8 cellular contexts compared by ENCODE assay signal in genomic region chr19:18439025-18439909, GRCh38. TPM values are rescaled to one million over a fixed set of nuclear protein-coding genes. Genes with fewer than 3 reads are reported as not detected.
DNase-seq lines count a peak whose midpoint lies in the region; ATAC-seq and TF ChIP-seq lines count a peak whose summit lies in the region.

No MANE protein-coding gene starts in this region.

- H3K9me3 ChIP-seq in CD4-positive, CD25-positive, alpha-beta regulatory T cell (ENCODE audit: control insufficient read depth in 2 of 2, low read length in 2 of 2): no peaks in the 10 kb centered on the region

- TF ChIP-seq CTCF in chondrocyte (IDR thresholded peaks at IDR 0.05): peak; percentile 57
- peak in 2 of 3 experiments; percentile 9 to 17 for TF ChIP-seq CTCF in nephron (IDR thresholded peaks at IDR 0.05; ENCODE audit: unreplicated experiment in 3 of 3)

- no peak overlapping the region for H3K4me3 ChIP-seq in CD4-positive, CD25-positive, alpha-beta regulatory T cell (ENCODE audit: low read depth, low read length)

- peaks cover 0 to 3% (median 0%) of the 10 kb centered on the region in 7 donors for H3K9me3 Mint-ChIP-seq in CD4-positive, CD25-positive, alpha-beta regulatory T cell
- H3K9me3 Mint-ChIP-seq in chondrocyte (ENCODE audit: low read depth): no peaks in the 10 kb centered on the region
- H3K9me3 Mint-ChIP-seq in nephron: no peaks in the 10 kb centered on the region

- H3K36me3 Mint-ChIP-seq in CD4-positive, CD25-positive, alpha-beta regulatory T cell: peaks cover 5% of the 10 kb centered on the region
- H3K36me3 Mint-ChIP-seq in chondrocyte (ENCODE audit: low read depth): peaks cover 2% of the 10 kb centered on the region
- H3K36me3 Mint-ChIP-seq in nephron (ENCODE audit: low read depth): peaks cover 5% of the 10 kb centered on the region

- H3K27me3 Mint-ChIP-seq in CD4-positive, CD25-positive, alpha-beta regulatory T cell: no peaks in the 10 kb centered on the region
- H3K27me3 Mint-ChIP-seq in chondrocyte (ENCODE audit: low read depth): no peaks in the 10 kb centered on the region
- H3K27me3 Mint-ChIP-seq in nephron (ENCODE audit: low read depth): no peaks in the 10 kb centered on the region

- H3K36me3 ChIP-seq in CD4-positive, CD25-positive, alpha-beta regulatory T cell (ENCODE audit: control insufficient read depth, insufficient read depth, low read length): peaks cover 3% of the 10 kb centered on the region

- DNase-seq in CD4-positive, CD25-positive, alpha-beta regulatory T cell: no peak
- DNase-seq in LHCN-M2 (ENCODE audit: low read depth) (peak; percentile 54), chondrocyte (ENCODE audit: low spot score) (no peak), DMS153 treated with DMSO at 0.1 percent for 48 hours (lab: John Stamatoyannopoulos, UW; ENCODE audit: unreplicated experiment) (no peak), A172 (ENCODE audit: low spot score) (no peak), DMS53 treated with DMSO at 0.1 percent for 48 hours (lab: John Stamatoyannopoulos, UW; ENCODE audit: unreplicated experiment) (no peak), GF-D8 (lab: John Stamatoyannopoulos, UW) (no peak)

- peaks cover 29% of the 10 kb centered on the region for H3K4me1 ChIP-seq in CD4-positive, CD25-positive, alpha-beta regulatory T cell (ENCODE audit: control insufficient read depth, insufficient read depth, low read length, poor library complexity, severe bottlenecking)

- no peaks in the 10 kb centered on the region for H3K27me3 ChIP-seq in CD4-positive, CD25-positive, alpha-beta regulatory T cell (ENCODE audit: control insufficient read depth, insufficient read depth, low read length)

- H3K27ac ChIP-seq in CD4-positive, CD25-positive, alpha-beta regulatory T cell (ENCODE audit: insufficient read depth, low read length, poor library complexity, severe bottlenecking): no peak overlapping the region

- peak overlapping the region in 3 of 4 donors; percentile 44 to 70 (median 68) for H3K4me3 Mint-ChIP-seq in CD4-positive, CD25-positive, alpha-beta regulatory T cell
- H3K4me3 Mint-ChIP-seq in chondrocyte (ENCODE audit: unreplicated experiment): no peak overlapping the region
- peak overlapping the region; percentile 74 to 81 (median 81) for H3K4me3 Mint-ChIP-seq in nephron

- peak overlapping the region; percentile 20 to 73 (median 26) for H3K27ac Mint-ChIP-seq in CD4-positive, CD25-positive, alpha-beta regulatory T cell
- peak overlapping the region; percentile 90 for H3K27ac Mint-ChIP-seq in chondrocyte (ENCODE audit: unreplicated experiment)
- H3K27ac Mint-ChIP-seq in nephron: peak overlapping the region; percentile 96 to 98 (median 98)

- peaks cover 4 to 48% (median 15%) of the 10 kb centered on the region in 4 donors for H3K4me1 Mint-ChIP-seq in CD4-positive, CD25-positive, alpha-beta regulatory T cell
- H3K4me1 Mint-ChIP-seq in chondrocyte (ENCODE audit: low read depth) (peaks cover 40% of the 10 kb centered on the region), nephron (peaks cover 42% of the 10 kb centered on the region)

- no peak for ATAC-seq in CD4-positive, CD25-positive, alpha-beta regulatory T cell (ENCODE audit: low read depth in 2 of 2)

RNA-seq across cellular contexts. Expression of gene ISYNA1, which starts 1.3 kb away (rescaled TPM):
- 26.2 TPM for total RNA-seq in CD4-positive, CD25-positive, alpha-beta regulatory T cell
- polyA plus RNA-seq in CD4-positive, CD25-positive, alpha-beta regulatory T cell: 10 to 100 TPM; 11.3 to 26.0 (median 21.4) TPM
- total RNA-seq in LHCN-M2 (2014; rRNA removed): 0.83 and 0.86 TPM in 2 replicates
- polyA plus RNA-seq in LHCN-M2 (2012): 1.8 TPM
- total RNA-seq in chondrocyte: 56.5 to 213 TPM (median 208 TPM) in 3 replicates
- total RNA-seq in A172 (2014; rRNA removed; shearing (Covaris generic)): 0.72 and 0.98 TPM in 2 replicates

RNA-seq across cellular contexts. Expression of gene SSBP4, which starts 20.1 kb away (rescaled TPM):
- total RNA-seq in CD4-positive, CD25-positive, alpha-beta regulatory T cell: 97.9 TPM
- 10 to 100 TPM; 47.3 to 84.0 (median 65.6) TPM for polyA plus RNA-seq in CD4-positive, CD25-positive, alpha-beta regulatory T cell
- total RNA-seq in LHCN-M2 (2014; rRNA removed): 41.6 and 64.2 TPM in 2 replicates
- 20.1 TPM for polyA plus RNA-seq in LHCN-M2 (2012)
- total RNA-seq in chondrocyte: 54.8 to 72.3 TPM (median 56.3 TPM) in 3 replicates
- 88.7 and 127 TPM in 2 replicates for total RNA-seq in A172 (2014; rRNA removed; shearing (Covaris generic))

RNA-seq across cellular contexts. Expression of gene LRRC25, which starts 41.8 kb away (rescaled TPM):
- total RNA-seq in CD4-positive, CD25-positive, alpha-beta regulatory T cell: not detected
- under 1 TPM in 3 of 4 donors, not detected in 1; 0.09 to 0.79 (median 0.25) TPM for polyA plus RNA-seq in CD4-positive, CD25-positive, alpha-beta regulatory T cell
- total RNA-seq in LHCN-M2 (2014; rRNA removed): not detected in 2 replicates
- not detected for polyA plus RNA-seq in LHCN-M2 (2012)
- not detected in 3 replicates for total RNA-seq in chondrocyte
- 0.07 TPM in 1 of 2 replicates, not detected in the other for total RNA-seq in A172 (2014; rRNA removed; shearing (Covaris generic))

RNA-seq across cellular contexts. Expression of gene GDF15, which starts 53.3 kb away (rescaled TPM):
- not detected for total RNA-seq in CD4-positive, CD25-positive, alpha-beta regulatory T cell
- polyA plus RNA-seq in CD4-positive, CD25-positive, alpha-beta regulatory T cell: not detected
- total RNA-seq in LHCN-M2 (2014; rRNA removed): 109 and 147 TPM in 2 replicates
- 25.4 TPM for polyA plus RNA-seq in LHCN-M2 (2012)
- total RNA-seq in chondrocyte: 6.2 to 149 TPM (median 149 TPM) in 3 replicates
- 89.8 and 93.9 TPM in 2 replicates for total RNA-seq in A172 (2014; rRNA removed; shearing (Covaris generic))

Comparison
In these comparisons a context has a peak if more than half of its experiments do, and no peak if none do; other contexts are left out.
1. H3K27ac Mint-ChIP-seq: peak in every context shown above with its lines; median percentile 98 in nephron; 90 in chondrocyte; 26 in CD4-positive, CD25-positive, alpha-beta regulatory T cell.
2. RNA of gene ISYNA1, which starts 1.3 kb away (total RNA-seq): 56.5 to 213 TPM in chondrocyte and 26.2 TPM in CD4-positive, CD25-positive, alpha-beta regulatory T cell (single experiment); 0.83 to 0.86 TPM in LHCN-M2 and 0.72 to 0.98 TPM in A172; every median in the first group is over 10 times any median in the second.